In genomic region chr18:31042068-31042390, GRCh38 we compare ENCODE assay signal across 10 cellular contexts. TPM values are rescaled to one million over a fixed set of nuclear protein-coding genes. Genes with fewer than 3 reads are reported as not detected.
DNase-seq lines count a peak whose midpoint lies in the region; TF ChIP-seq lines count a peak whose summit lies in the region.
"Had no signal": no experiment of that assay in that cellular context is flagged by ENCODE, and none has a peak within 500 bp of the region (broad histone marks: within the 10 kb centered on the region; RNA-seq: fewer than 3 reads in every experiment).

No MANE protein-coding gene starts in this region.

- H3K18ac ChIP-seq in mesendoderm (ENCODE audit: low read length), result no peak overlapping the region

- no peaks in the 10 kb centered on the region for H3K9me3 ChIP-seq in testis
- no peaks in the 10 kb centered on the region for H3K9me3 ChIP-seq in MG63

- no peaks in the 10 kb centered on the region for H3K36me3 ChIP-seq in mesendoderm (ENCODE audit: control insufficient read depth, insufficient read depth, low read length)
- no peaks in the 10 kb centered on the region for H3K36me3 ChIP-seq in testis (ENCODE audit: low read depth, missing control alignments)
- no peaks in the 10 kb centered on the region for H3K36me3 ChIP-seq in MG63

- peak overlapping the region; percentile 40 for H3K4me3 ChIP-seq in mesendoderm (ENCODE audit: low read length)
- peak overlapping the region; percentile 12 to 36 for H3K4me3 ChIP-seq in testis
- no peak overlapping the region for H3K4me3 ChIP-seq in MG63
- H3K4me3 ChIP-seq: lung had no signal

- H3K4me1 Mint-ChIP-seq in endothelial cell (ENCODE audit: unreplicated experiment), result peaks cover 24% of the 10 kb centered on the region

- no peak for TF ChIP-seq CTCF in VCaP (conservative IDR thresholded peaks at IDR 0.05)
- TF ChIP-seq CTCF in endothelial cell (IDR thresholded peaks at IDR 0.05; ENCODE audit: unreplicated experiment), result no peak
- no peak for TF ChIP-seq CTCF in testis (IDR thresholded peaks at IDR 0.05)

- H3K27ac ChIP-seq in VCaP (peak overlapping the region; percentile 96), mesendoderm (ENCODE audit: low read depth, low read length) (no peak overlapping the region), testis (no peak overlapping the region)

- no peak overlapping the region for H2BK15ac ChIP-seq in mesendoderm (replicated peaks; ENCODE audit: low read depth)

- no peaks in the 10 kb centered on the region for H3K79me2 ChIP-seq in mesendoderm (ENCODE audit: control insufficient read depth, insufficient read depth, low read length)

- peak overlapping the region; percentile 67 for H3K9ac ChIP-seq in mesendoderm (ENCODE audit: low read length)

- no peak overlapping the region for H3K27ac Mint-ChIP-seq in endothelial cell (ENCODE audit: unreplicated experiment)

- no peak overlapping the region for H3K4ac ChIP-seq in mesendoderm (ENCODE audit: low read depth, low read length)

- H3K27me3 ChIP-seq in mesendoderm (ENCODE audit: insufficient read depth, low read length, poor library complexity), result peaks cover 17% of the 10 kb centered on the region
- H3K27me3 ChIP-seq in testis, result no peaks in the 10 kb centered on the region
- peaks cover 45% of the 10 kb centered on the region for H3K27me3 ChIP-seq in MG63

- no peak for TF ChIP-seq POLR2A in testis (IDR thresholded peaks at IDR 0.05)

- no peak overlapping the region for H2BK120ac ChIP-seq in mesendoderm (ENCODE audit: low read depth, low read length)

- H3K9me3 Mint-ChIP-seq in endothelial cell (ENCODE audit: unreplicated experiment), result no peaks in the 10 kb centered on the region

- intact Hi-C loops in testis (cut with DNase I; ENCODE audit: low total_unique reads), result no loop called here

- no peak overlapping the region for H3K23ac ChIP-seq in mesendoderm (ENCODE audit: low read length)

- H2AK5ac ChIP-seq in mesendoderm (ENCODE audit: low read length), result no peak overlapping the region

- peaks cover 9% of the 10 kb centered on the region for H3K36me3 Mint-ChIP-seq in endothelial cell (ENCODE audit: low read depth, unreplicated experiment)

- H3K4me1 ChIP-seq in mesendoderm (ENCODE audit: control insufficient read depth, low read depth, low read length) (peaks cover 2% of the 10 kb centered on the region), testis (no peaks in the 10 kb centered on the region)

- H3K79me1 ChIP-seq in mesendoderm (ENCODE audit: low read length), result no peaks in the 10 kb centered on the region

- H3K56ac ChIP-seq in mesendoderm (ENCODE audit: low read length), result peak overlapping the region; percentile 83

- no peak overlapping the region for H4K5ac ChIP-seq in mesendoderm (ENCODE audit: low read length)

- no peak overlapping the region for H4K8ac ChIP-seq in mesendoderm (ENCODE audit: low read depth, low read length)

- H2BK5ac ChIP-seq in mesendoderm (ENCODE audit: low read length), result no peak overlapping the region

- H3K4me2 ChIP-seq in mesendoderm (ENCODE audit: low read length), result peak overlapping the region; percentile 92

- H3K27me3 Mint-ChIP-seq in endothelial cell (ENCODE audit: unreplicated experiment), result peaks cover 18% of the 10 kb centered on the region

- no CpG with 5 or more reads among the region's 16 CpGs for WGBS in mesendoderm (ENCODE audit: extremely low coverage, insufficient coverage, low lambda C conversion rate)
- WGBS in testis, 2 donors, result 2 to 3% methylated on average over 8 to 16 of the region's 16 CpGs

- DNase-seq in endothelial cell (ENCODE audit: low spot score) (no peak), mesendoderm (no peak), testis (no peak), NCI-H748 treated with DMSO at 0.1 percent for 48 hours (lab: John Stamatoyannopoulos, UW) (no peak), AG08395 (ENCODE audit: low spot score) (no peak), MG63 (no peak)
- DNase-seq: activated CD4-positive, alpha-beta T cell treated with anti-CD3 and anti-CD28 coated beads for 4 hours; stimulated activated CD4-positive, alpha-beta T cell treated with anti-CD3 and anti-CD28 coated beads, Interleukin-4, amount 100 ng/mL, for 4 hours had no signal

- peak overlapping the region; percentile 94 for H3K4me3 Mint-ChIP-seq in endothelial cell (ENCODE audit: unreplicated experiment)

RNA-seq across cellular contexts. Expression of gene DSC3, which starts 0.5 kb away (rescaled TPM):
- total RNA-seq in endothelial cell (ENCODE audit: unreplicated experiment), result 0.87 TPM
- polyA plus RNA-seq in mesendoderm (2013, experiment 1 of 2), result 1.2 TPM
- polyA plus RNA-seq in mesendoderm (2013, experiment 2 of 2), result 1.1 TPM
- total RNA-seq in testis, result under 1 TPM; 0.19 to 0.24 TPM
- polyA plus RNA-seq in testis (ENCODE audit: insufficient read depth, low read depth, low replicate concordance), result 2.0 TPM
- total RNA-seq in MG63 (2014; rRNA removed; shearing (Covaris generic); ENCODE audit: low replicate concordance), result not detected in 2 replicates
